In the genomic region with DNA sequence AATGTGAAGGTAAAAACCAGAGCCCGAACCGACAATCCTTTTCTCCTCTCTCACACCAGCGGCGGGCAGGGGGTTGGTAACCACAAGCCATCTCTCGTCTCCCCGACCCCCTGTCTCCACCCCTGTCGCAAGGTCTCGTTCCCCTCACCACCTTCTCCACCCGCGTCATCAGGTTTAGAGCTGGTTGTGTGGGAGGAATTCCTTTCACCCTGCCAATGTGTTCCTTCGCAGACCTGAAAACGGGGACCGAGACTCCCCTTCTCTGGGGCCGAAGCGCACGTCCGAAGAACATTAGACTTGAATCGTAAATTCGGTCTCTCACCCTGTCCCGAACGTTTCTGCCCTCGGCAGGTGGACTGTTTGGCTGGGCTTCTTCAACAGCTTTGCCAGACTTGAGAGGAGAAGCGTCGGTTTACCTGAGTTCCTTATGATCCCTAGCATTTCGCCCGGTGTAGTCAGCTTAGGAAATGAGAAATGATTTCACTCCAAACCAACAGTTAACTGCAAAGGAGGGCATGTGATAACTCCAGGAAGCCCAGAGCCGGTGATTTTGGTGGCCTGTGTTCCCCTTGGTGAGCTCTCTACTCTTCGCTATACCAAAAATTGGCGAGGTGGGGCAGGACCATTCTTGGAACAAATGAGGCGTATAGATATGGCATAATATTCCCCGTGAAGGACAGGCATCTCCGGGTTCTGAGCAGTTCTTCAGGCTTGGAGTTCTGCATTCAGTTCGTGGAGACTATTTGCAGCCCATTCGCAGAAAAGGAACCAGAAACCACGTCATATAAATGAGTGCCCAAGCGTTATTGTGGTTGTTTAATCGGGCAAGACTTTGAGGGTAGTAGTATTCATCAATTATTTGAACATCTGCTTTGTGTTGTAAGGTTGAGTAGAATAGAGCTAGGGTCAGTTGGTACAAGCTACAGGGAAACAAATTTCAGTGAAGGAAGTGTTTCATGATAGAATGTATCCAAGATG, we compare ENCODE assay signal across 8 cellular contexts. TPM values are rescaled to one million over a fixed set of nuclear protein-coding genes. Genes with fewer than 3 reads are reported as not detected.
A peak's percentile ranks its signal among the peaks of the same experiment; 100 is the strongest.
DNase-seq lines count a peak whose midpoint lies in the region; ATAC-seq lines count a peak whose summit lies in the region.

No MANE protein-coding gene starts in this region.

- peak overlapping the region; percentile 84 for H3K27ac ChIP-seq in layer of hippocampus (ENCODE audit: low read depth, low read length)

- DNase-seq in COLO668 (lab: John Stamatoyannopoulos, UW; ENCODE audit: unreplicated experiment) (peak; percentile 40), T-helper 2 cell (peak in 3 of 5 experiments; percentile 22 to 37 (median 29)), cerebellum (ENCODE audit: low spot score) (peak; percentile 23)
- DNase-seq in stimulated activated CD4-positive, alpha-beta T cell treated with anti-CD3 and anti-CD28 coated beads, Interleukin-1b, Interleukin-23, amount 100 ng/mL, for 4 hours (ENCODE audit: low read depth in 2 of 2), result peak; percentile 24 to 26

- H3K27me3 ChIP-seq in layer of hippocampus (ENCODE audit: control insufficient read depth, insufficient read depth, low read length), result no peaks in the 10 kb centered on the region

- ATAC-seq in GM19397 (IDR thresholded peaks at IDR 0.05; ENCODE audit: unreplicated experiment), result peak; percentile 3
- ATAC-seq in HG03521 (IDR thresholded peaks at IDR 0.05; ENCODE audit: unreplicated experiment), result peak; percentile 7
- no peak for ATAC-seq in GM18520 (IDR thresholded peaks at IDR 0.05; ENCODE audit: unreplicated experiment)

RNA-seq across cellular contexts. Expression of gene CFAP36, which starts 0.7 kb away (rescaled TPM):
- 21.5 TPM for total RNA-seq in cerebellum
